In genomic region chr13:31894931-31895330, GRCh38 we compare ENCODE assay signal across 13 cellular contexts.
"Had no signal": no experiment of that assay in that cellular context is flagged by ENCODE, and none has a peak within 500 bp of the region (broad histone marks: within the 10 kb centered on the region; RNA-seq: fewer than 3 reads in every experiment).

No MANE protein-coding gene starts in this region.

- ATAC-seq: esophagus mucosa; left colon; pancreas; right lobe of liver; stimulated activated effector memory CD8-positive, alpha-beta T cell treated with anti-CD3 and anti-CD28 coated beads, Interleukin-12 subunit alpha, Interleukin-12 subunit beta, amount 100 ng/mL, for 72 hours had no signal

- DNase-seq: effector memory CD4-positive, alpha-beta T cell; left colon; mesendoderm; naive B cell; occipital lobe; pancreas; right lobe of liver; stimulated activated CD4-positive, alpha-beta T cell treated with anti-CD3 and anti-CD28 coated beads, Interleukin-4, amount 100 ng/mL, for 1 hour; stimulated activated CD8-positive, alpha-beta memory T cell treated with anti-CD3 and anti-CD28 coated beads, Interleukin-4, amount 100 ng/mL, for 48 hours; testis; transverse colon had no signal

- H3K9me3 ChIP-seq: pancreas, right lobe of liver, testis, transverse colon had no signal

- H3K27ac ChIP-seq: pancreas, right lobe of liver, testis, transverse colon had no signal

- H3K4me1 ChIP-seq: pancreas, right lobe of liver, transverse colon had no signal

- H3K27me3 ChIP-seq: pancreas, right lobe of liver, testis, transverse colon had no signal

- H3K4me3 ChIP-seq: pancreas, right lobe of liver, testis, transverse colon had no signal

- H3K36me3 ChIP-seq: pancreas, right lobe of liver, transverse colon had no signal
